Comparison of ENCODE assay signal across 1 cellular context in genomic region chr12:64625243-64626077, GRCh38.
A peak's percentile ranks its signal among the peaks of the same experiment; 100 is the strongest.
TF ChIP-seq lines count a peak whose summit lies in the region.

No MANE protein-coding gene starts in this region.

TF ChIP-seq in K562, 482 proteins besides CTCF, POLR2A, EP300 and RAD21 (continued from another document and continues in another):
- TF ChIP-seq, protein P1, sequence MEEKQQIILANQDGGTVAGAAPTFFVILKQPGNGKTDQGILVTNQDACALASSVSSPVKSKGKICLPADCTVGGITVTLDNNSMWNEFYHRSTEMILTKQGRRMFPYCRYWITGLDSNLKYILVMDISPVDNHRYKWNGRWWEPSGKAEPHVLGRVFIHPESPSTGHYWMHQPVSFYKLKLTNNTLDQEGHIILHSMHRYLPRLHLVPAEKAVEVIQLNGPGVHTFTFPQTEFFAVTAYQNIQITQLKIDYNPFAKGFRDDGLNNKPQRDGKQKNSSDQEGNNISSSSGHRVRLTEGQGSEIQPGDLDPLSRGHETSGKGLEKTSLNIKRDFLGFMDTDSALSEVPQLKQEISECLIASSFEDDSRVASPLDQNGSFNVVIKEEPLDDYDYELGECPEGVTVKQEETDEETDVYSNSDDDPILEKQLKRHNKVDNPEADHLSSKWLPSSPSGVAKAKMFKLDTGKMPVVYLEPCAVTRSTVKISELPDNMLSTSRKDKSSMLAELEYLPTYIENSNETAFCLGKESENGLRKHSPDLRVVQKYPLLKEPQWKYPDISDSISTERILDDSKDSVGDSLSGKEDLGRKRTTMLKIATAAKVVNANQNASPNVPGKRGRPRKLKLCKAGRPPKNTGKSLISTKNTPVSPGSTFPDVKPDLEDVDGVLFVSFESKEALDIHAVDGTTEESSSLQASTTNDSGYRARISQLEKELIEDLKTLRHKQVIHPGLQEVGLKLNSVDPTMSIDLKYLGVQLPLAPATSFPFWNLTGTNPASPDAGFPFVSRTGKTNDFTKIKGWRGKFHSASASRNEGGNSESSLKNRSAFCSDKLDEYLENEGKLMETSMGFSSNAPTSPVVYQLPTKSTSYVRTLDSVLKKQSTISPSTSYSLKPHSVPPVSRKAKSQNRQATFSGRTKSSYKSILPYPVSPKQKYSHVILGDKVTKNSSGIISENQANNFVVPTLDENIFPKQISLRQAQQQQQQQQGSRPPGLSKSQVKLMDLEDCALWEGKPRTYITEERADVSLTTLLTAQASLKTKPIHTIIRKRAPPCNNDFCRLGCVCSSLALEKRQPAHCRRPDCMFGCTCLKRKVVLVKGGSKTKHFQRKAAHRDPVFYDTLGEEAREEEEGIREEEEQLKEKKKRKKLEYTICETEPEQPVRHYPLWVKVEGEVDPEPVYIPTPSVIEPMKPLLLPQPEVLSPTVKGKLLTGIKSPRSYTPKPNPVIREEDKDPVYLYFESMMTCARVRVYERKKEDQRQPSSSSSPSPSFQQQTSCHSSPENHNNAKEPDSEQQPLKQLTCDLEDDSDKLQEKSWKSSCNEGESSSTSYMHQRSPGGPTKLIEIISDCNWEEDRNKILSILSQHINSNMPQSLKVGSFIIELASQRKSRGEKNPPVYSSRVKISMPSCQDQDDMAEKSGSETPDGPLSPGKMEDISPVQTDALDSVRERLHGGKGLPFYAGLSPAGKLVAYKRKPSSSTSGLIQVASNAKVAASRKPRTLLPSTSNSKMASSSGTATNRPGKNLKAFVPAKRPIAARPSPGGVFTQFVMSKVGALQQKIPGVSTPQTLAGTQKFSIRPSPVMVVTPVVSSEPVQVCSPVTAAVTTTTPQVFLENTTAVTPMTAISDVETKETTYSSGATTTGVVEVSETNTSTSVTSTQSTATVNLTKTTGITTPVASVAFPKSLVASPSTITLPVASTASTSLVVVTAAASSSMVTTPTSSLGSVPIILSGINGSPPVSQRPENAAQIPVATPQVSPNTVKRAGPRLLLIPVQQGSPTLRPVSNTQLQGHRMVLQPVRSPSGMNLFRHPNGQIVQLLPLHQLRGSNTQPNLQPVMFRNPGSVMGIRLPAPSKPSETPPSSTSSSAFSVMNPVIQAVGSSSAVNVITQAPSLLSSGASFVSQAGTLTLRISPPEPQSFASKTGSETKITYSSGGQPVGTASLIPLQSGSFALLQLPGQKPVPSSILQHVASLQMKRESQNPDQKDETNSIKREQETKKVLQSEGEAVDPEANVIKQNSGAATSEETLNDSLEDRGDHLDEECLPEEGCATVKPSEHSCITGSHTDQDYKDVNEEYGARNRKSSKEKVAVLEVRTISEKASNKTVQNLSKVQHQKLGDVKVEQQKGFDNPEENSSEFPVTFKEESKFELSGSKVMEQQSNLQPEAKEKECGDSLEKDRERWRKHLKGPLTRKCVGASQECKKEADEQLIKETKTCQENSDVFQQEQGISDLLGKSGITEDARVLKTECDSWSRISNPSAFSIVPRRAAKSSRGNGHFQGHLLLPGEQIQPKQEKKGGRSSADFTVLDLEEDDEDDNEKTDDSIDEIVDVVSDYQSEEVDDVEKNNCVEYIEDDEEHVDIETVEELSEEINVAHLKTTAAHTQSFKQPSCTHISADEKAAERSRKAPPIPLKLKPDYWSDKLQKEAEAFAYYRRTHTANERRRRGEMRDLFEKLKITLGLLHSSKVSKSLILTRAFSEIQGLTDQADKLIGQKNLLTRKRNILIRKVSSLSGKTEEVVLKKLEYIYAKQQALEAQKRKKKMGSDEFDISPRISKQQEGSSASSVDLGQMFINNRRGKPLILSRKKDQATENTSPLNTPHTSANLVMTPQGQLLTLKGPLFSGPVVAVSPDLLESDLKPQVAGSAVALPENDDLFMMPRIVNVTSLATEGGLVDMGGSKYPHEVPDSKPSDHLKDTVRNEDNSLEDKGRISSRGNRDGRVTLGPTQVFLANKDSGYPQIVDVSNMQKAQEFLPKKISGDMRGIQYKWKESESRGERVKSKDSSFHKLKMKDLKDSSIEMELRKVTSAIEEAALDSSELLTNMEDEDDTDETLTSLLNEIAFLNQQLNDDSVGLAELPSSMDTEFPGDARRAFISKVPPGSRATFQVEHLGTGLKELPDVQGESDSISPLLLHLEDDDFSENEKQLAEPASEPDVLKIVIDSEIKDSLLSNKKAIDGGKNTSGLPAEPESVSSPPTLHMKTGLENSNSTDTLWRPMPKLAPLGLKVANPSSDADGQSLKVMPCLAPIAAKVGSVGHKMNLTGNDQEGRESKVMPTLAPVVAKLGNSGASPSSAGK (IDR thresholded peaks at IDR 0.05), result 0 out of 2 replicates have a peak, but pooled peaks have one; percentile 18
- TF ChIP-seq RCOR1 (IDR thresholded peaks at IDR 0.05; ENCODE audit: borderline replicate concordance in 1 of 2, low read depth in 2 of 2, low read length in 2 of 2), result peak in 1 of 2 experiments; percentile 59; a peak in 1 of 4 replicates
- TF ChIP-seq JUN (IDR thresholded peaks at IDR 0.05; ENCODE audit: borderline replicate concordance, low read depth, low read length), result 0 out of 2 replicates have a peak, but pooled peaks have one; percentile 31
- no peak for TF ChIP-seq JUN (CRISPR knock-in tag; IDR thresholded peaks at IDR 0.05; ENCODE audit: borderline replicate concordance)
- no peak for TF ChIP-seq CEBPG (CRISPR knock-in tag; IDR thresholded peaks at IDR 0.05)
- peak; percentile 60 to 68 for TF ChIP-seq CEBPG (tag; conservative IDR thresholded peaks at IDR 0.05 in 1 of 2, IDR thresholded peaks at IDR 0.05 in 1 of 2)
- no peak for TF ChIP-seq SIN3B (IDR thresholded peaks at IDR 0.05; ENCODE audit: low read depth)
- TF ChIP-seq HMGXB4 (CRISPR knock-in tag; IDR thresholded peaks at IDR 0.05), result no peak
- TF ChIP-seq PRPF4 (IDR thresholded peaks at IDR 0.05; ENCODE audit: insufficient read depth, low read depth, low read length, poor library complexity, severe bottlenecking), result no peak
- no peak for TF ChIP-seq ILK (tag; IDR thresholded peaks at IDR 0.05; ENCODE audit: borderline replicate concordance, low read depth)
- TF ChIP-seq SMARCA4 (IDR thresholded peaks at IDR 0.05), result peak; percentile 88
- TF ChIP-seq FOXA3 (CRISPR knock-in tag; conservative IDR thresholded peaks at IDR 0.05 in 1 of 2, IDR thresholded peaks at IDR 0.05 in 1 of 2), result 0 out of 4 replicates have a peak, but pooled peaks of 1 of the 2 experiments have one; percentile 37
- peak; percentile 99 for TF ChIP-seq HMBOX1 (IDR thresholded peaks at IDR 0.05)
- no peak for TF ChIP-seq CBX8 (IDR thresholded peaks at IDR 0.05; ENCODE audit: borderline replicate concordance, extremely low read depth, low read depth, low read length, poor library complexity, severe bottlenecking)
- no peak for TF ChIP-seq ETS2 (tag; IDR thresholded peaks at IDR 0.05; ENCODE audit: borderline replicate concordance, poor library complexity, severe bottlenecking)
- TF ChIP-seq RBBP5 (IDR thresholded peaks at IDR 0.05; ENCODE audit: borderline replicate concordance, insufficient read depth, low read length, poor library complexity, severe bottlenecking), result peak; percentile 84
- TF ChIP-seq CEBPB (tag; IDR thresholded peaks at IDR 0.05), result peak; percentile 84
- TF ChIP-seq TBL1XR1 (IDR thresholded peaks at IDR 0.05; ENCODE audit: low read length in 2 of 2), result peak in 1 of 2 experiments; percentile 53; a peak in 2 of 4 replicates
- no peak for TF ChIP-seq U2AF2 (optimal IDR thresholded peaks at IDR 0.05; ENCODE audit: low read depth, low read length)
- no peak for TF ChIP-seq ZNF277 (CRISPR knock-in tag; IDR thresholded peaks at IDR 0.05; ENCODE audit: borderline replicate concordance)
- TF ChIP-seq HMG20B (CRISPR knock-in tag; IDR thresholded peaks at IDR 0.05), result no peak
- no peak for TF ChIP-seq SAFB (IDR thresholded peaks at IDR 0.05; ENCODE audit: borderline replicate concordance, low read depth, low read length)
- no peak for TF ChIP-seq YY1 (IDR thresholded peaks at IDR 0.05; ENCODE audit: borderline replicate concordance in 1 of 3, control insufficient read depth in 1 of 3, extremely low read depth in 1 of 3, insufficient read depth in 3 of 3, insufficient read length in 1 of 3, insufficient replicate concordance in 2 of 3, low read depth in 1 of 3, low read length in 2 of 3)
- TF ChIP-seq, protein P2, sequence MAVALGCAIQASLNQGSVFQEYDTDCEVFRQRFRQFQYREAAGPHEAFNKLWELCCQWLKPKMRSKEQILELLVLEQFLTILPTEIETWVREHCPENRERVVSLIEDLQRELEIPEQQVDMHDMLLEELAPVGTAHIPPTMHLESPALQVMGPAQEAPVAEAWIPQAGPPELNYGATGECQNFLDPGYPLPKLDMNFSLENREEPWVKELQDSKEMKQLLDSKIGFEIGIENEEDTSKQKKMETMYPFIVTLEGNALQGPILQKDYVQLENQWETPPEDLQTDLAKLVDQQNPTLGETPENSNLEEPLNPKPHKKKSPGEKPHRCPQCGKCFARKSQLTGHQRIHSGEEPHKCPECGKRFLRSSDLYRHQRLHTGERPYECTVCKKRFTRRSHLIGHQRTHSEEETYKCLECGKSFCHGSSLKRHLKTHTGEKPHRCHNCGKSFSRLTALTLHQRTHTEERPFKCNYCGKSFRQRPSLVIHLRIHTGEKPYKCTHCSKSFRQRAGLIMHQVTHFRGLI (CRISPR knock-in tag; IDR thresholded peaks at IDR 0.05), result peak; percentile 33; the same call in 1 of the 2 replicates
- TF ChIP-seq, protein P3, sequence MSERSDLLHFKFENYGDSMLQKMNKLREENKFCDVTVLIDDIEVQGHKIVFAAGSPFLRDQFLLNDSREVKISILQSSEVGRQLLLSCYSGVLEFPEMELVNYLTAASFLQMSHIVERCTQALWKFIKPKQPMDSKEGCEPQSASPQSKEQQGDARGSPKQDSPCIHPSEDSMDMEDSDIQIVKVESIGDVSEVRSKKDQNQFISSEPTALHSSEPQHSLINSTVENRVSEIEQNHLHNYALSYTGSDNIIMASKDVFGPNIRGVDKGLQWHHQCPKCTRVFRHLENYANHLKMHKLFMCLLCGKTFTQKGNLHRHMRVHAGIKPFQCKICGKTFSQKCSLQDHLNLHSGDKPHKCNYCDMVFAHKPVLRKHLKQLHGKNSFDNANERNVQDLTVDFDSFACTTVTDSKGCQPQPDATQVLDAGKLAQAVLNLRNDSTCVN (CRISPR knock-in tag; IDR thresholded peaks at IDR 0.05), result peak; percentile 28; the same call in 1 of the 2 replicates
- TF ChIP-seq FOXJ2 (tag; IDR thresholded peaks at IDR 0.05), result no peak
- TF ChIP-seq, protein P4, sequence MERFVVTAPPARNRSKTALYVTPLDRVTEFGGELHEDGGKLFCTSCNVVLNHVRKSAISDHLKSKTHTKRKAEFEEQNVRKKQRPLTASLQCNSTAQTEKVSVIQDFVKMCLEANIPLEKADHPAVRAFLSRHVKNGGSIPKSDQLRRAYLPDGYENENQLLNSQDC (CRISPR knock-in tag; IDR thresholded peaks at IDR 0.05), result no peak
- TF ChIP-seq ZNF766 (CRISPR knock-in tag; conservative IDR thresholded peaks at IDR 0.05), result peak; percentile 81
- peak; percentile 49; the same call in 1 of the 2 replicates for TF ChIP-seq ZNF175 (CRISPR knock-in tag; IDR thresholded peaks at IDR 0.05; ENCODE audit: low read depth)
- peak; percentile 87 for TF ChIP-seq FOSL1 (tag; conservative IDR thresholded peaks at IDR 0.05)
- 0 out of 2 replicates have a peak, but pooled peaks have one; percentile 18 for TF ChIP-seq ZBTB9 (CRISPR knock-in tag; IDR thresholded peaks at IDR 0.05)
- TF ChIP-seq MYNN (IDR thresholded peaks at IDR 0.05), result no peak; the same call in 1 of the 2 replicates
- TF ChIP-seq MYNN (CRISPR knock-in tag; IDR thresholded peaks at IDR 0.05), result no peak
- TF ChIP-seq ZNF354B (CRISPR knock-in tag; IDR thresholded peaks at IDR 0.05), result no peak
- TF ChIP-seq SOX6 (IDR thresholded peaks at IDR 0.05), result peak; percentile 79
- TF ChIP-seq PHF8 (IDR thresholded peaks at IDR 0.05; ENCODE audit: borderline replicate concordance, low read length), result peak; percentile 39; the same call in 1 of the 2 replicates
- no peak for TF ChIP-seq JUNB (CRISPR knock-in tag; conservative IDR thresholded peaks at IDR 0.05)
- TF ChIP-seq HNRNPH1 (optimal IDR thresholded peaks at IDR 0.05; ENCODE audit: low read depth, low read length), result no peak
- TF ChIP-seq, protein P5, sequence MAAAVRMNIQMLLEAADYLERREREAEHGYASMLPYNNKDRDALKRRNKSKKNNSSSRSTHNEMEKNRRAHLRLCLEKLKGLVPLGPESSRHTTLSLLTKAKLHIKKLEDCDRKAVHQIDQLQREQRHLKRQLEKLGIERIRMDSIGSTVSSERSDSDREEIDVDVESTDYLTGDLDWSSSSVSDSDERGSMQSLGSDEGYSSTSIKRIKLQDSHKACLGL (CRISPR knock-in tag; IDR thresholded peaks at IDR 0.05; ENCODE audit: borderline replicate concordance, poor library complexity, severe bottlenecking), result no peak
- TF ChIP-seq NR4A1 (CRISPR knock-in tag; IDR thresholded peaks at IDR 0.05), result no peak
- TF ChIP-seq NR4A1 (tag; IDR thresholded peaks at IDR 0.05), result 0 out of 2 replicates have a peak, but pooled peaks have one; percentile 30
